Comparison of ENCODE assay signal across 1 cellular context in the genomic region with DNA sequence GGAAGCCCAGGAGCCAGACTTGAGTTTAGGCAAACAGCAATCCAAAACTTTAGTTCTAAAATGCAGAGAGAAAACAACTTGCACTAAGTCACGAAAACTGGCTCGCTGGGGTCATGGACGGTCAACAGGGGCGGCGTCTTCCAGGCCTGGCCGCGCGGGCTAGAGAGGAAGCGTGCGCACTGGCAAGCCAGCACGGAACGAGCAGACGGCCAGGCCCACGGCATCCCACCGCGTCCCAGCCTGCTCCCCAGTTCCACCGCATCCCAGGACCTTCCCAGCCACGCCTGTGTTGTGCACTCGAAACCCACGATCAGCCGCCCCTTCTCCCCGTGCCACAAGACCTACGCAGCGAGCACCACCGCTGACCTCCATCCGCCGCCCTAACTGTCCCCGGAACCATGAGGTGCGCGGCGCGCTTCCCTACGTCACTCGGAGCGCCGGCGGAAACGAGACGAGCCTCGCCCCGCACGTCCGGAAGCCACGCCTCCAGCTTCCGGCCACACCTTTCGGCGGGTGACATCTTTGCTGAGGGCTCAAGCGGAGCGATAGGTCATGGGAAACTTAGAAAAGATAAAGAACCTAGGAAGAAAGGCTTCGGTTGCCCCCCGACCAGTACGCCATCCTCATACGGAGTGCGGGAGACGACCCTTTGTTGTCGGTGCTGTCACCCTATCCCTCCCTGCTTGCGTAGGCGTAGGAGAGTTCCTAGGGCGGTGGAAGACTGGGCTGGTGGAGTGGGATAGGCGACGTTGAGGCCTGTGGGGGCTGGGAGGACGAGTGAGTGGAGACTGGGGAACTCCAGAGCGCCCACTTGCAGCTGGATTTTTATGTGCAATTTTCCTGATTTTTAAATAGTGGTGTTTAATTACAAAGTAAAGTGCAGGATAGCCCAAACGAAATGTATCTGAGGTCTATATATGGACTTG.
TF ChIP-seq lines count a peak whose summit lies in the region.

A gene (minus strand): TSS at position 400 of the 926 bp plus-strand sequence. CDS start 2,460 bp downstream, outside the sequence.

TF ChIP-seq in HepG2, 621 proteins besides CTCF, POLR2A, EP300 and RAD21 (continued from another document and continues in another):
- TF ChIP-seq, protein P1, sequence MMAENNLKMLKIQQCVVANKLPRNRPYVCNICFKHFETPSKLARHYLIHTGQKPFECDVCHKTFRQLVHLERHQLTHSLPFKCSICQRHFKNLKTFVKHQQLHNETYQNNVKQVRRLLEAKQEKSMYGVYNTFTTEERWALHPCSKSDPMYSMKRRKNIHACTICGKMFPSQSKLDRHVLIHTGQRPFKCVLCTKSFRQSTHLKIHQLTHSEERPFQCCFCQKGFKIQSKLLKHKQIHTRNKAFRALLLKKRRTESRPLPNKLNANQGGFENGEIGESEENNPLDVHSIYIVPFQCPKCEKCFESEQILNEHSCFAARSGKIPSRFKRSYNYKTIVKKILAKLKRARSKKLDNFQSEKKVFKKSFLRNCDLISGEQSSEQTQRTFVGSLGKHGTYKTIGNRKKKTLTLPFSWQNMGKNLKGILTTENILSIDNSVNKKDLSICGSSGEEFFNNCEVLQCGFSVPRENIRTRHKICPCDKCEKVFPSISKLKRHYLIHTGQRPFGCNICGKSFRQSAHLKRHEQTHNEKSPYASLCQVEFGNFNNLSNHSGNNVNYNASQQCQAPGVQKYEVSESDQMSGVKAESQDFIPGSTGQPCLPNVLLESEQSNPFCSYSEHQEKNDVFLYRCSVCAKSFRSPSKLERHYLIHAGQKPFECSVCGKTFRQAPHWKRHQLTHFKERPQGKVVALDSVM (CRISPR knock-in tag; IDR thresholded peaks at IDR 0.05): peak; percentile 71; the same call in 1 of the 2 replicates
- TF ChIP-seq POLR2AphosphoS5 (IDR thresholded peaks at IDR 0.05; ENCODE audit: low read depth, low read length): peak; percentile 93
- TF ChIP-seq CBX1 (IDR thresholded peaks at IDR 0.05; ENCODE audit: low read depth): peak; percentile 25
- TF ChIP-seq, protein P2, sequence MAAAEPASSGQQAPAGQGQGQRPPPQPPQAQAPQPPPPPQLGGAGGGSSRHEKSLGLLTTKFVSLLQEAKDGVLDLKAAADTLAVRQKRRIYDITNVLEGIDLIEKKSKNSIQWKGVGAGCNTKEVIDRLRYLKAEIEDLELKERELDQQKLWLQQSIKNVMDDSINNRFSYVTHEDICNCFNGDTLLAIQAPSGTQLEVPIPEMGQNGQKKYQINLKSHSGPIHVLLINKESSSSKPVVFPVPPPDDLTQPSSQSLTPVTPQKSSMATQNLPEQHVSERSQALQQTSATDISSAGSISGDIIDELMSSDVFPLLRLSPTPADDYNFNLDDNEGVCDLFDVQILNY (CRISPR knock-in tag; conservative IDR thresholded peaks at IDR 0.05): 0 out of 2 replicates have a peak, but pooled peaks have one; percentile 37
- no peak for TF ChIP-seq RFX1 (IDR thresholded peaks at IDR 0.05)
- TF ChIP-seq, protein P3, sequence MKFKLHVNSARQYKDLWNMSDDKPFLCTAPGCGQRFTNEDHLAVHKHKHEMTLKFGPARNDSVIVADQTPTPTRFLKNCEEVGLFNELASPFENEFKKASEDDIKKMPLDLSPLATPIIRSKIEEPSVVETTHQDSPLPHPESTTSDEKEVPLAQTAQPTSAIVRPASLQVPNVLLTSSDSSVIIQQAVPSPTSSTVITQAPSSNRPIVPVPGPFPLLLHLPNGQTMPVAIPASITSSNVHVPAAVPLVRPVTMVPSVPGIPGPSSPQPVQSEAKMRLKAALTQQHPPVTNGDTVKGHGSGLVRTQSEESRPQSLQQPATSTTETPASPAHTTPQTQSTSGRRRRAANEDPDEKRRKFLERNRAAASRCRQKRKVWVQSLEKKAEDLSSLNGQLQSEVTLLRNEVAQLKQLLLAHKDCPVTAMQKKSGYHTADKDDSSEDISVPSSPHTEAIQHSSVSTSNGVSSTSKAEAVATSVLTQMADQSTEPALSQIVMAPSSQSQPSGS (CRISPR knock-in tag; IDR thresholded peaks at IDR 0.05): peak; percentile 82
- TF ChIP-seq, protein P4, sequence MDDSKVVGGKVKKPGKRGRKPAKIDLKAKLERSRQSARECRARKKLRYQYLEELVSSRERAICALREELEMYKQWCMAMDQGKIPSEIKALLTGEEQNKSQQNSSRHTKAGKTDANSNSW (CRISPR knock-in tag; IDR thresholded peaks at IDR 0.05; ENCODE audit: borderline replicate concordance): peak; percentile 72; the same call in 1 of the 2 replicates
- TF ChIP-seq, protein P5, sequence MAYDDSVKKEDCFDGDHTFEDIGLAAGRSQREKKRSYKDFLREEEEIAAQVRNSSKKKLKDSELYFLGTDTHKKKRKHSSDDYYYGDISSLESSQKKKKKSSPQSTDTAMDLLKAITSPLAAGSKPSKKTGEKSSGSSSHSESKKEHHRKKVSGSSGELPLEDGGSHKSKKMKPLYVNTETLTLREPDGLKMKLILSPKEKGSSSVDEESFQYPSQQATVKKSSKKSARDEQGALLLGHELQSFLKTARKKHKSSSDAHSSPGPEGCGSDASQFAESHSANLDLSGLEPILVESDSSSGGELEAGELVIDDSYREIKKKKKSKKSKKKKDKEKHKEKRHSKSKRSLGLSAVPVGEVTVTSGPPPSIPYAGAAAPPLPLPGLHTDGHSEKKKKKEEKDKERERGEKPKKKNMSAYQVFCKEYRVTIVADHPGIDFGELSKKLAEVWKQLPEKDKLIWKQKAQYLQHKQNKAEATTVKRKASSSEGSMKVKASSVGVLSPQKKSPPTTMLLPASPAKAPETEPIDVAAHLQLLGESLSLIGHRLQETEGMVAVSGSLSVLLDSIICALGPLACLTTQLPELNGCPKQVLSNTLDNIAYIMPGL (CRISPR knock-in tag; IDR thresholded peaks at IDR 0.05; ENCODE audit: borderline replicate concordance in 1 of 2, low read depth in 1 of 2): peak; percentile 95 to 99
- peak; percentile 93; the same call in 1 of the 2 replicates for TF ChIP-seq CBX5 (CRISPR knock-in tag; IDR thresholded peaks at IDR 0.05; ENCODE audit: borderline replicate concordance)
- peak; percentile 37; the same call in 1 of the 2 replicates for TF ChIP-seq WIZ (CRISPR knock-in tag; IDR thresholded peaks at IDR 0.05)
- peak; percentile 99 for TF ChIP-seq ETV5 (CRISPR knock-in tag; IDR thresholded peaks at IDR 0.05; ENCODE audit: borderline replicate concordance)
- TF ChIP-seq CBX2 (IDR thresholded peaks at IDR 0.05; ENCODE audit: low read depth, low read length): no peak
- TF ChIP-seq CBX2 (CRISPR knock-in tag; IDR thresholded peaks at IDR 0.05; ENCODE audit: low read depth): 0 out of 2 replicates have a peak, but pooled peaks have one; percentile 15
- TF ChIP-seq, protein P6, sequence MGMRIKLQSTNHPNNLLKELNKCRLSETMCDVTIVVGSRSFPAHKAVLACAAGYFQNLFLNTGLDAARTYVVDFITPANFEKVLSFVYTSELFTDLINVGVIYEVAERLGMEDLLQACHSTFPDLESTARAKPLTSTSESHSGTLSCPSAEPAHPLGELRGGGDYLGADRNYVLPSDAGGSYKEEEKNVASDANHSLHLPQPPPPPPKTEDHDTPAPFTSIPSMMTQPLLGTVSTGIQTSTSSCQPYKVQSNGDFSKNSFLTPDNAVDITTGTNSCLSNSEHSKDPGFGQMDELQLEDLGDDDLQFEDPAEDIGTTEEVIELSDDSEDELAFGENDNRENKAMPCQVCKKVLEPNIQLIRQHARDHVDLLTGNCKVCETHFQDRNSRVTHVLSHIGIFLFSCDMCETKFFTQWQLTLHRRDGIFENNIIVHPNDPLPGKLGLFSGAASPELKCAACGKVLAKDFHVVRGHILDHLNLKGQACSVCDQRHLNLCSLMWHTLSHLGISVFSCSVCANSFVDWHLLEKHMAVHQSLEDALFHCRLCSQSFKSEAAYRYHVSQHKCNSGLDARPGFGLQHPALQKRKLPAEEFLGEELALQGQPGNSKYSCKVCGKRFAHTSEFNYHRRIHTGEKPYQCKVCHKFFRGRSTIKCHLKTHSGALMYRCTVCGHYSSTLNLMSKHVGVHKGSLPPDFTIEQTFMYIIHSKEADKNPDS (CRISPR knock-in tag; IDR thresholded peaks at IDR 0.05): peak; percentile 85; the same call in 1 of the 2 replicates
- TF ChIP-seq HOXD1 (CRISPR knock-in tag; IDR thresholded peaks at IDR 0.05): peak; percentile 97
- TF ChIP-seq, protein P7, sequence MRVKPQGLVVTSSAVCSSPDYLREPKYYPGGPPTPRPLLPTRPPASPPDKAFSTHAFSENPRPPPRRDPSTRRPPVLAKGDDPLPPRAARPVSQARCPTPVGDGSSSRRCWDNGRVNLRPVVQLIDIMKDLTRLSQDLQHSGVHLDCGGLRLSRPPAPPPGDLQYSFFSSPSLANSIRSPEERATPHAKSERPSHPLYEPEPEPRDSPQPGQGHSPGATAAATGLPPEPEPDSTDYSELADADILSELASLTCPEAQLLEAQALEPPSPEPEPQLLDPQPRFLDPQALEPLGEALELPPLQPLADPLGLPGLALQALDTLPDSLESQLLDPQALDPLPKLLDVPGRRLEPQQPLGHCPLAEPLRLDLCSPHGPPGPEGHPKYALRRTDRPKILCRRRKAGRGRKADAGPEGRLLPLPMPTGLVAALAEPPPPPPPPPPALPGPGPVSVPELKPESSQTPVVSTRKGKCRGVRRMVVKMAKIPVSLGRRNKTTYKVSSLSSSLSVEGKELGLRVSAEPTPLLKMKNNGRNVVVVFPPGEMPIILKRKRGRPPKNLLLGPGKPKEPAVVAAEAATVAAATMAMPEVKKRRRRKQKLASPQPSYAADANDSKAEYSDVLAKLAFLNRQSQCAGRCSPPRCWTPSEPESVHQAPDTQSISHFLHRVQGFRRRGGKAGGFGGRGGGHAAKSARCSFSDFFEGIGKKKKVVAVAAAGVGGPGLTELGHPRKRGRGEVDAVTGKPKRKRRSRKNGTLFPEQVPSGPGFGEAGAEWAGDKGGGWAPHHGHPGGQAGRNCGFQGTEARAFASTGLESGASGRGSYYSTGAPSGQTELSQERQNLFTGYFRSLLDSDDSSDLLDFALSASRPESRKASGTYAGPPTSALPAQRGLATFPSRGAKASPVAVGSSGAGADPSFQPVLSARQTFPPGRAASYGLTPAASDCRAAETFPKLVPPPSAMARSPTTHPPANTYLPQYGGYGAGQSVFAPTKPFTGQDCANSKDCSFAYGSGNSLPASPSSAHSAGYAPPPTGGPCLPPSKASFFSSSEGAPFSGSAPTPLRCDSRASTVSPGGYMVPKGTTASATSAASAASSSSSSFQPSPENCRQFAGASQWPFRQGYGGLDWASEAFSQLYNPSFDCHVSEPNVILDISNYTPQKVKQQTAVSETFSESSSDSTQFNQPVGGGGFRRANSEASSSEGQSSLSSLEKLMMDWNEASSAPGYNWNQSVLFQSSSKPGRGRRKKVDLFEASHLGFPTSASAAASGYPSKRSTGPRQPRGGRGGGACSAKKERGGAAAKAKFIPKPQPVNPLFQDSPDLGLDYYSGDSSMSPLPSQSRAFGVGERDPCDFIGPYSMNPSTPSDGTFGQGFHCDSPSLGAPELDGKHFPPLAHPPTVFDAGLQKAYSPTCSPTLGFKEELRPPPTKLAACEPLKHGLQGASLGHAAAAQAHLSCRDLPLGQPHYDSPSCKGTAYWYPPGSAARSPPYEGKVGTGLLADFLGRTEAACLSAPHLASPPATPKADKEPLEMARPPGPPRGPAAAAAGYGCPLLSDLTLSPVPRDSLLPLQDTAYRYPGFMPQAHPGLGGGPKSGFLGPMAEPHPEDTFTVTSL (CRISPR knock-in tag; IDR thresholded peaks at IDR 0.05; ENCODE audit: borderline replicate concordance): no peak
- TF ChIP-seq ZSCAN25 (CRISPR knock-in tag; IDR thresholded peaks at IDR 0.05): peak; percentile 79; the same call in 1 of the 2 replicates
- TF ChIP-seq ZNF564 (CRISPR knock-in tag; IDR thresholded peaks at IDR 0.05): 0 out of 2 replicates have a peak, but pooled peaks have one; percentile 24
- TF ChIP-seq, protein P8, sequence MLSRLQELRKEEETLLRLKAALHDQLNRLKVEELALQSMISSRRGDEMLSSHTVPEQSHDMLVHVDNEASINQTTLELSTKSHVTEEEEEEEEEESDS (CRISPR knock-in tag; IDR thresholded peaks at IDR 0.05; ENCODE audit: borderline replicate concordance): no peak
- TF ChIP-seq ZBTB8A (CRISPR knock-in tag; IDR thresholded peaks at IDR 0.05; ENCODE audit: borderline replicate concordance, low read depth): peak; percentile 82; the same call in 1 of the 2 replicates
- TF ChIP-seq, protein P9, sequence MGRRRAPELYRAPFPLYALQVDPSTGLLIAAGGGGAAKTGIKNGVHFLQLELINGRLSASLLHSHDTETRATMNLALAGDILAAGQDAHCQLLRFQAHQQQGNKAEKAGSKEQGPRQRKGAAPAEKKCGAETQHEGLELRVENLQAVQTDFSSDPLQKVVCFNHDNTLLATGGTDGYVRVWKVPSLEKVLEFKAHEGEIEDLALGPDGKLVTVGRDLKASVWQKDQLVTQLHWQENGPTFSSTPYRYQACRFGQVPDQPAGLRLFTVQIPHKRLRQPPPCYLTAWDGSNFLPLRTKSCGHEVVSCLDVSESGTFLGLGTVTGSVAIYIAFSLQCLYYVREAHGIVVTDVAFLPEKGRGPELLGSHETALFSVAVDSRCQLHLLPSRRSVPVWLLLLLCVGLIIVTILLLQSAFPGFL (CRISPR knock-in tag; IDR thresholded peaks at IDR 0.05): 0 out of 2 replicates have a peak, but pooled peaks have one; percentile 58
- TF ChIP-seq, protein P10, sequence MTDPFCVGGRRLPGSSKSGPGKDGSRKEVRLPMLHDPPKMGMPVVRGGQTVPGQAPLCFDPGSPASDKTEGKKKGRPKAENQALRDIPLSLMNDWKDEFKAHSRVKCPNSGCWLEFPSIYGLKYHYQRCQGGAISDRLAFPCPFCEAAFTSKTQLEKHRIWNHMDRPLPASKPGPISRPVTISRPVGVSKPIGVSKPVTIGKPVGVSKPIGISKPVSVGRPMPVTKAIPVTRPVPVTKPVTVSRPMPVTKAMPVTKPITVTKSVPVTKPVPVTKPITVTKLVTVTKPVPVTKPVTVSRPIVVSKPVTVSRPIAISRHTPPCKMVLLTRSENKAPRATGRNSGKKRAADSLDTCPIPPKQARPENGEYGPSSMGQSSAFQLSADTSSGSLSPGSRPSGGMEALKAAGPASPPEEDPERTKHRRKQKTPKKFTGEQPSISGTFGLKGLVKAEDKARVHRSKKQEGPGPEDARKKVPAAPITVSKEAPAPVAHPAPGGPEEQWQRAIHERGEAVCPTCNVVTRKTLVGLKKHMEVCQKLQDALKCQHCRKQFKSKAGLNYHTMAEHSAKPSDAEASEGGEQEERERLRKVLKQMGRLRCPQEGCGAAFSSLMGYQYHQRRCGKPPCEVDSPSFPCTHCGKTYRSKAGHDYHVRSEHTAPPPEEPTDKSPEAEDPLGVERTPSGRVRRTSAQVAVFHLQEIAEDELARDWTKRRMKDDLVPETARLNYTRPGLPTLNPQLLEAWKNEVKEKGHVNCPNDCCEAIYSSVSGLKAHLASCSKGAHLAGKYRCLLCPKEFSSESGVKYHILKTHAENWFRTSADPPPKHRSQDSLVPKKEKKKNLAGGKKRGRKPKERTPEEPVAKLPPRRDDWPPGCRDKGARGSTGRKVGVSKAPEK (CRISPR knock-in tag; IDR thresholded peaks at IDR 0.05; ENCODE audit: borderline replicate concordance): no peak
- TF ChIP-seq, protein P11, sequence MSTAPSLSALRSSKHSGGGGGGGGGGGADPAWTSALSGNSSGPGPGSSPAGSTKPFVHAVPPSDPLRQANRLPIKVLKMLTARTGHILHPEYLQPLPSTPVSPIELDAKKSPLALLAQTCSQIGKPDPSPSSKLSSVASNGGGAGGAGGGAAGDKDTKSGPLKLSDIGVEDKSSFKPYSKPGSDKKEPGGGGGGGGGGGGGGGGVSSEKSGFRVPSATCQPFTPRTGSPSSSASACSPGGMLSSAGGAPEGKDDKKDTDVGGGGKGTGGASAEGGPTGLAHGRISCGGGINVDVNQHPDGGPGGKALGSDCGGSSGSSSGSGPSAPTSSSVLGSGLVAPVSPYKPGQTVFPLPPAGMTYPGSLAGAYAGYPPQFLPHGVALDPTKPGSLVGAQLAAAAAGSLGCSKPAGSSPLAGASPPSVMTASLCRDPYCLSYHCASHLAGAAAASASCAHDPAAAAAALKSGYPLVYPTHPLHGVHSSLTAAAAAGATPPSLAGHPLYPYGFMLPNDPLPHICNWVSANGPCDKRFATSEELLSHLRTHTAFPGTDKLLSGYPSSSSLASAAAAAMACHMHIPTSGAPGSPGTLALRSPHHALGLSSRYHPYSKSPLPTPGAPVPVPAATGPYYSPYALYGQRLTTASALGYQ (CRISPR knock-in tag; IDR thresholded peaks at IDR 0.05): peak; percentile 66; the same call in 1 of the 2 replicates
- peak; percentile 77 for TF ChIP-seq AKAP8 (CRISPR knock-in tag; IDR thresholded peaks at IDR 0.05)
- peak; percentile 86 for TF ChIP-seq ZNF792 (CRISPR knock-in tag; IDR thresholded peaks at IDR 0.05)
- no peak for TF ChIP-seq GLI4 (CRISPR knock-in tag; IDR thresholded peaks at IDR 0.05; ENCODE audit: borderline replicate concordance)
- no peak for TF ChIP-seq KLF9 (CRISPR knock-in tag; IDR thresholded peaks at IDR 0.05; ENCODE audit: low read depth)
